15 cellular contexts compared by ENCODE assay signal in genomic region chr3:85846940-85847339, GRCh38.
DNase-seq lines count a peak whose midpoint lies in the region; ATAC-seq lines count a peak whose summit lies in the region.
"Had no signal": no experiment of that assay in that cellular context is flagged by ENCODE, and none has a peak within 500 bp of the region (broad histone marks: within the 10 kb centered on the region; RNA-seq: fewer than 3 reads in every experiment).

No MANE protein-coding gene starts in this region.

- no peaks in the 10 kb centered on the region for H3K27me3 Mint-ChIP-seq in activated T-cell treated with anti-CD3 and anti-CD28 coated beads, Interleukin-2, amount 50 U/mL, for 24 hours

- DNase-seq in NCI-H2171 treated with DMSO at 0.1 percent for 48 hours (lab: John Stamatoyannopoulos, UW) (peak; percentile 16), NCI-H2171 (lab: John Stamatoyannopoulos, UW) (no peak), NCI-H2029 treated with DMSO at 0.1 percent for 48 hours (lab: John Stamatoyannopoulos, UW) (peak; percentile 39), NCI-H774 (lab: John Stamatoyannopoulos, UW) (peak; percentile 7), hypothalamus (lab: John Stamatoyannopoulos, UW) (no peak), HUDEP-2 (lab: John Stamatoyannopoulos, UW; ENCODE audit: unreplicated experiment in 76 of 76) (no peak)
- DNase-seq in activated T-cell treated with anti-CD3 and anti-CD28 coated beads, Interleukin-2, amount 50 U/mL, for 24 hours = no peak
- DNase-seq: Calu3; CD8-positive, alpha-beta T cell; DMS79; NCI-H1436; NCI-H2107; NCI-H446 had no signal

- H3K36me3 Mint-ChIP-seq in activated T-cell treated with anti-CD3 and anti-CD28 coated beads, Interleukin-2, amount 50 U/mL, for 24 hours (ENCODE audit: low read depth) = no peaks in the 10 kb centered on the region
- H3K36me3 Mint-ChIP-seq: CD8-positive, alpha-beta T cell had no signal

- no peaks in the 10 kb centered on the region for H3K9me3 Mint-ChIP-seq in activated T-cell treated with anti-CD3 and anti-CD28 coated beads, Interleukin-2, amount 50 U/mL, for 24 hours

- H3K4me3 Mint-ChIP-seq in activated T-cell treated with anti-CD3 and anti-CD28 coated beads, Interleukin-2, amount 50 U/mL, for 24 hours = no peak overlapping the region
- H3K4me3 Mint-ChIP-seq: CD8-positive, alpha-beta T cell had no signal

- no peak overlapping the region for H3K27ac Mint-ChIP-seq in activated T-cell treated with anti-CD3 and anti-CD28 coated beads, Interleukin-2, amount 50 U/mL, for 24 hours
- H3K27ac Mint-ChIP-seq: CD8-positive, alpha-beta T cell had no signal

- ATAC-seq in HG03378 (IDR thresholded peaks at IDR 0.05; ENCODE audit: unreplicated experiment) = no peak
- ATAC-seq: CD8-positive, alpha-beta T cell; Panc1 had no signal

- H3K4me1 Mint-ChIP-seq in activated T-cell treated with anti-CD3 and anti-CD28 coated beads, Interleukin-2, amount 50 U/mL, for 24 hours (ENCODE audit: low read depth) = no peaks in the 10 kb centered on the region

Comparison
In these comparisons a context has a peak if more than half of its experiments do, and no peak if none do; other contexts are left out.
1. DNase-seq: peak in NCI-H2171 treated with DMSO at 0.1 percent for 48 hours (single experiment), NCI-H2029 treated with DMSO at 0.1 percent for 48 hours (single experiment) and NCI-H774 (single experiment); none in NCI-H2171 (single experiment), hypothalamus (0 of 51), HUDEP-2 (0 of 76) and activated T-cell treated with anti-CD3 and anti-CD28 coated beads, Interleukin-2, amount 50 U/mL, for 24 hours (single experiment).